Comparison of ENCODE assay signal across 8 cellular contexts in genomic region chr17:41665566-41666335, GRCh38. TPM values are rescaled to one million over a fixed set of nuclear protein-coding genes. Genes with fewer than 3 reads are reported as not detected.
DNase-seq lines count a peak whose midpoint lies in the region; ATAC-seq, FAIRE-seq and TF ChIP-seq lines count a peak whose summit lies in the region.

No MANE protein-coding gene starts in this region.

- H3K36me3 ChIP-seq in HUES48 (ENCODE audit: control insufficient read depth, insufficient read depth, low read length) (no peaks in the 10 kb centered on the region), endothelial cell of umbilical vein (ENCODE audit: control insufficient read depth in 2 of 2, extremely low read depth in 1 of 2, insufficient read depth in 2 of 2, low read length in 2 of 2) (no peaks in the 10 kb centered on the region)

- H3K4me1 ChIP-seq in HUES48 (ENCODE audit: control insufficient read depth, insufficient read depth, low read length) (peaks cover 14% of the 10 kb centered on the region), endothelial cell of umbilical vein (ENCODE audit: control insufficient read depth, extremely low read depth, insufficient read depth, low read length) (peaks cover 23% of the 10 kb centered on the region)

- peak overlapping the region; percentile 70 for H3K4me3 ChIP-seq in HUES48 (ENCODE audit: low read depth, low read length)
- H3K4me3 ChIP-seq in endothelial cell of umbilical vein (replicated peaks in 1 of 3; ENCODE audit: insufficient read depth in 1 of 3, low read depth in 1 of 3, low read length in 3 of 3) = peak overlapping the region in 2 of 3 experiments; percentile 13 to 32

- H3K27ac ChIP-seq in HUES48 (ENCODE audit: low read depth, low read length) (no peak overlapping the region), endothelial cell of umbilical vein (ENCODE audit: insufficient read depth, low read depth, low read length) (peak overlapping the region; percentile 49)

- H3K27me3 ChIP-seq in HUES48 (ENCODE audit: control insufficient read depth, insufficient read depth, low read length) (peaks cover 10% of the 10 kb centered on the region), endothelial cell of umbilical vein (ENCODE audit: control insufficient read depth in 2 of 2, insufficient read depth in 2 of 2, low read length in 2 of 2) (no peaks in the 10 kb centered on the region)

- no peaks in the 10 kb centered on the region for H3K9me1 ChIP-seq in endothelial cell of umbilical vein (replicated peaks; ENCODE audit: control insufficient read depth, extremely low read depth, insufficient read depth, low read length)

- H3K9ac ChIP-seq in HUES48 (ENCODE audit: low read depth, low read length) (peak overlapping the region; percentile 26; the same call in 1 of the 2 replicates), endothelial cell of umbilical vein (replicated peaks; ENCODE audit: extremely low read depth, insufficient read depth, low read length) (peak overlapping the region; percentile 1)

- peak; percentile 87 for DNase-seq in COLO668 (lab: John Stamatoyannopoulos, UW; ENCODE audit: unreplicated experiment)
- peak; percentile 65 for DNase-seq in NOMO-1 treated with dmso at 0.1 percent for 144 hours (lab: John Stamatoyannopoulos, UW; ENCODE audit: unreplicated experiment)
- DNase-seq in activated CD8-positive, alpha-beta memory T cell treated with anti-CD3 and anti-CD28 coated beads, Interleukin-2, amount 50 U/mL, for 24 hours (ENCODE audit: extremely low read depth) = peak; percentile 59
- peak; percentile 83 for DNase-seq in endothelial cell of umbilical vein (ENCODE audit: low read depth, low spot score)
- peak; percentile 82 for DNase-seq in middle frontal gyrus (ENCODE audit: extremely low spot score, low spot score)
- peak; percentile 77 to 79 for DNase-seq in stimulated activated CD8-positive, alpha-beta memory T cell treated with anti-CD3 and anti-CD28 coated beads, Interleukin-2, amount 100 ng/mL, for 1 hour (ENCODE audit: low read depth in 2 of 2)

- dilution Hi-C loops in endothelial cell of umbilical vein (cut with MboI; ENCODE audit: extremely low pct_ligation_motif_present, low sequenced_read_pairs) = no loop called here

- peak overlapping the region; percentile 89 for H2AFZ ChIP-seq in endothelial cell of umbilical vein (ENCODE audit: low read depth, low read length)

- H4K20me1 ChIP-seq in endothelial cell of umbilical vein (replicated peaks; ENCODE audit: control insufficient read depth, extremely low read depth, insufficient read depth, low read length) = no peaks in the 10 kb centered on the region

- no peak for TF ChIP-seq POLR2A in endothelial cell of umbilical vein (IDR thresholded peaks at IDR 0.05; ENCODE audit: low read depth, low read length)

- H3K9me3 ChIP-seq in HUES48 (ENCODE audit: control insufficient read depth, insufficient read depth, low read length) (no peaks in the 10 kb centered on the region), endothelial cell of umbilical vein (replicated peaks; ENCODE audit: control insufficient read depth, insufficient read depth, low read length) (no peaks in the 10 kb centered on the region)

- peak; percentile 67 for FAIRE-seq in endothelial cell of umbilical vein (lab: Jason Lieb, UNC)

- intact Hi-C loops in endothelial cell of umbilical vein (cut with micrococcal nuclease) = loop anchor here (1.0 to 10.0 kb wide), 8 partner anchors 17 to 1021 kb away; partner anchors contain the start of gene SMARCE1

- no TSS peak for BruUV-seq in endothelial cell of umbilical vein (replicated peaks; lab: Mats Ljungman, UMichigan)

- peak; percentile 69 for ATAC-seq in GM21381 (IDR thresholded peaks at IDR 0.05; ENCODE audit: unreplicated experiment)

- CTCF ChIA-PET in endothelial cell of umbilical vein (lab: Charles Lee) = interaction anchor here (0.6 to 9.4 kb wide), 32 partner anchors 11 to 1303 kb away, joined by 3 to 369 read pairs (median 4); partner anchors contain the start of genes EIF1 and IGFBP4

- POLR2A ChIA-PET in endothelial cell of umbilical vein (lab: Charles Lee) = interaction anchor here (0.7 kb wide), 1 partner anchor 23 kb away, joined by 8 read pairs; the partner anchor contains the start of gene EIF1

- peak; percentile 96 to 99 for TF ChIP-seq CTCF in endothelial cell of umbilical vein (IDR thresholded peaks at IDR 0.05; ENCODE audit: extremely low read depth in 1 of 2, insufficient read depth in 1 of 2, low read depth in 1 of 2, low read length in 2 of 2)

- peak overlapping the region; percentile 56 for H3K4me2 ChIP-seq in endothelial cell of umbilical vein (ENCODE audit: insufficient read depth, low read length)

- no peaks in the 10 kb centered on the region for H3K79me2 ChIP-seq in endothelial cell of umbilical vein (ENCODE audit: control insufficient read depth, insufficient read depth, low read length)

TF ChIP-seq in endothelial cell of umbilical vein, 7 proteins besides CTCF, POLR2A, EP300 and RAD21:
- TF ChIP-seq MAX (IDR thresholded peaks at IDR 0.05; ENCODE audit: insufficient read depth, insufficient read length) (no peak), POLR2AphosphoS5 (IDR thresholded peaks at IDR 0.05; ENCODE audit: insufficient read depth, low read depth, low read length) (peak; percentile 24)
TF ChIP-seq in endothelial cell of umbilical vein: peak in this region for 1.

RNA-seq across cellular contexts. Expression of gene EIF1, which starts 22.9 kb away (rescaled TPM):
- total RNA-seq in endothelial cell of umbilical vein = 814 and 839 TPM in 2 replicates
- polyA plus RNA-seq in endothelial cell of umbilical vein = 145 and 168 TPM in 2 replicates
- 388 and 428 TPM in 2 replicates for polyA plus RNA-seq in endothelial cell of umbilical vein (2011; cell fraction: cytosol; rRNA removed)
- 419 and 463 TPM in 2 replicates for polyA plus RNA-seq in endothelial cell of umbilical vein (2011; cell fraction: nucleus; rRNA removed)
- 971 and 1,095 TPM in 2 replicates for polyA plus RNA-seq in endothelial cell of umbilical vein (2012)
- polyA minus RNA-seq in endothelial cell of umbilical vein = 103 and 130 TPM in 2 replicates
- polyA minus RNA-seq in endothelial cell of umbilical vein (2011; cell fraction: cytosol; rRNA and poly(A)+ RNA removed) = 133 TPM
- polyA minus RNA-seq in endothelial cell of umbilical vein (2011; cell fraction: nucleus; rRNA and poly(A)+ RNA removed) = 207 and 218 TPM in 2 replicates

RNA-seq across cellular contexts. Expression of gene KRT17, which starts 41.4 kb away (rescaled TPM):
- 0.55 and 1.6 TPM in 2 replicates for total RNA-seq in endothelial cell of umbilical vein
- polyA plus RNA-seq in endothelial cell of umbilical vein = 0.83 and 0.96 TPM in 2 replicates
- 0.47 and 0.49 TPM in 2 replicates for polyA plus RNA-seq in endothelial cell of umbilical vein (2011; cell fraction: cytosol; rRNA removed)
- polyA plus RNA-seq in endothelial cell of umbilical vein (2011; cell fraction: nucleus; rRNA removed) = 1.8 TPM in 1 of 2 replicates, not detected in the other
- 0.25 and 0.26 TPM in 2 replicates for polyA plus RNA-seq in endothelial cell of umbilical vein (2012)
- not detected in 2 replicates for polyA minus RNA-seq in endothelial cell of umbilical vein
- 612 TPM for polyA minus RNA-seq in endothelial cell of umbilical vein (2011; cell fraction: cytosol; rRNA and poly(A)+ RNA removed)
- polyA minus RNA-seq in endothelial cell of umbilical vein (2011; cell fraction: nucleus; rRNA and poly(A)+ RNA removed) = 4.7 and 10.5 TPM in 2 replicates

RNA-seq across cellular contexts. Expression of gene GAST, which starts 46.4 kb away (rescaled TPM):
- not detected in 2 replicates for total RNA-seq in endothelial cell of umbilical vein
- polyA plus RNA-seq in endothelial cell of umbilical vein = not detected in 2 replicates
- polyA plus RNA-seq in endothelial cell of umbilical vein (2011; cell fraction: cytosol; rRNA removed) = not detected in 2 replicates
- polyA plus RNA-seq in endothelial cell of umbilical vein (2011; cell fraction: nucleus; rRNA removed) = not detected in 2 replicates
- polyA plus RNA-seq in endothelial cell of umbilical vein (2012) = not detected in 2 replicates
- not detected in 2 replicates for polyA minus RNA-seq in endothelial cell of umbilical vein
- polyA minus RNA-seq in endothelial cell of umbilical vein (2011; cell fraction: cytosol; rRNA and poly(A)+ RNA removed) = not detected
- polyA minus RNA-seq in endothelial cell of umbilical vein (2011; cell fraction: nucleus; rRNA and poly(A)+ RNA removed) = not detected in 2 replicates

RNA-seq across cellular contexts. Expression of gene KRT16, which starts 53.2 kb away (rescaled TPM):
- total RNA-seq in endothelial cell of umbilical vein = not detected in 2 replicates
- polyA plus RNA-seq in endothelial cell of umbilical vein = not detected in 2 replicates
- polyA plus RNA-seq in endothelial cell of umbilical vein (2011; cell fraction: cytosol; rRNA removed) = not detected in 2 replicates
- 0.34 TPM in 1 of 2 replicates, not detected in the other for polyA plus RNA-seq in endothelial cell of umbilical vein (2011; cell fraction: nucleus; rRNA removed)
- polyA plus RNA-seq in endothelial cell of umbilical vein (2012) = 0.16 TPM in 1 of 2 replicates, not detected in the other
- not detected in 2 replicates for polyA minus RNA-seq in endothelial cell of umbilical vein
- 1.9 TPM for polyA minus RNA-seq in endothelial cell of umbilical vein (2011; cell fraction: cytosol; rRNA and poly(A)+ RNA removed)
- polyA minus RNA-seq in endothelial cell of umbilical vein (2011; cell fraction: nucleus; rRNA and poly(A)+ RNA removed) = not detected in 2 replicates
